8 cellular contexts compared by ENCODE assay signal in genomic region chr6:11093591-11094410, GRCh38. TPM values are rescaled to one million over a fixed set of nuclear protein-coding genes. Genes with fewer than 3 reads are reported as not detected.
DNase-seq lines count a peak whose midpoint lies in the region; ATAC-seq, FAIRE-seq and TF ChIP-seq lines count a peak whose summit lies in the region.

SMIM13 (plus strand) TSS chr6:11093834; CDS start chr6:11094314, 480 bp downstream.

- FAIRE-seq in A549 (lab: Jason Lieb, UNC) = no peak
- peak; percentile 64 for FAIRE-seq in TTC549 (lab: Jason Lieb, UNC)

- peak; percentile 92 to 97 for DNase-seq in A549 (ENCODE audit: low read depth in 1 of 2, low spot score in 1 of 2)
- peak; percentile 83 for DNase-seq in NCI-H2107 treated with DMSO at 0.1 percent for 48 hours (lab: John Stamatoyannopoulos, UW; ENCODE audit: unreplicated experiment)
- DNase-seq in body of pancreas = peak; percentile 97 to 98 (median 98)
- DNase-seq in iPS DF 19.7 (ENCODE audit: low read depth, low spot score) = peak; percentile 93
- DNase-seq in sigmoid colon = peak; percentile 98

- WGBS in A549 (ENCODE audit: missing lambda C conversion rate) = 0% methylated on average over 6 of the region's 94 CpGs
- WGBS in body of pancreas, 2 donors = 0 to 2% methylated on average over 11 to 63 of the region's 94 CpGs
- WGBS in sigmoid colon, 2 donors = 0% methylated on average over 94 of the region's 94 CpGs

- no peak; a peak in 1 of 5 replicates for TF ChIP-seq RAD21 in A549 (conservative IDR thresholded peaks at IDR 0.05 in 1 of 2, IDR thresholded peaks at IDR 0.05 in 1 of 2)

- CTCF ChIA-PET in A549 (lab: Yijun Ruan, JAX) = interaction anchor here (0.6 to 3.4 kb wide), 9 partner anchors 10 to 657 kb away, joined by 3 to 13 read pairs (median 3); no protein-coding TSS in a partner anchor

- peak within 1 kb of the TSS; percentile 83 for H3K4me2 ChIP-seq in A549

- TF ChIP-seq POLR2A in A549 (IDR thresholded peaks at IDR 0.05; ENCODE audit: low read length) = peak; percentile 51
- peak; percentile 80 for TF ChIP-seq POLR2A in GM18526 (IDR thresholded peaks at IDR 0.05; ENCODE audit: extremely low read depth, insufficient read length)
- TF ChIP-seq POLR2A in body of pancreas (IDR thresholded peaks at IDR 0.05) = peak; percentile 74 to 93 (median 89)
- peak; percentile 54 to 57 for TF ChIP-seq POLR2A in sigmoid colon (IDR thresholded peaks at IDR 0.05)

- ATAC-seq in A549 (peak; percentile 96 to 97), HG03066 (IDR thresholded peaks at IDR 0.05; ENCODE audit: low read depth, unreplicated experiment) (peak; percentile 86), body of pancreas (peak; percentile 96)

- H3K27me3 ChIP-seq in body of pancreas (no peaks in the 10 kb centered on the region), sigmoid colon (no peaks in the 10 kb centered on the region)

- H3K27ac ChIP-seq in A549 = peak within 1 kb of the TSS; percentile 96 to 98
- H3K27ac ChIP-seq in body of pancreas = peak within 1 kb of the TSS; percentile 93 to 95 (median 94)
- peak within 1 kb of the TSS; percentile 97 to 98 (median 98) for H3K27ac ChIP-seq in sigmoid colon

- H3K36me3 ChIP-seq in body of pancreas (replicated peaks in 1 of 2; ENCODE audit: insufficient read depth in 1 of 2, low read depth in 2 of 2) (no peaks in the 10 kb centered on the region), sigmoid colon (no peaks in the 10 kb centered on the region)

- peak within 1 kb of the TSS; percentile 84 for H3K4me3 ChIP-seq in A549
- H3K4me3 ChIP-seq in body of pancreas = peak within 1 kb of the TSS; percentile 94 to 95
- H3K4me3 ChIP-seq in sigmoid colon = peak within 1 kb of the TSS; percentile 89 to 98 (median 92)

- H3K4me1 ChIP-seq in A549 = peaks cover 21% of the 10 kb centered on the region; the same call in 2 of the 3 replicates
- H3K4me1 ChIP-seq in body of pancreas = peaks cover 23% of the 10 kb centered on the region
- H3K4me1 ChIP-seq in sigmoid colon = peaks cover 0 to 24% (median 18%) of the 10 kb centered on the region in 4 donors

- peak; percentile 63 for TF ChIP-seq CTCF in A549 (IDR thresholded peaks at IDR 0.05)
- peak; percentile 21 to 79 (median 62) for TF ChIP-seq CTCF in body of pancreas (IDR thresholded peaks at IDR 0.05)
- peak; percentile 33 to 52 (median 42) for TF ChIP-seq CTCF in sigmoid colon (IDR thresholded peaks at IDR 0.05)

- intact Hi-C loops in body of pancreas (cut with DNase I) (no loop called here), sigmoid colon (cut with DNase I) (loop anchor here (5.0 to 10.0 kb wide), 3 partner anchors 349 to 921 kb away; partner anchors contain the start of genes HIVEP1 and TMEM14B)

- TF ChIP-seq EP300 in A549 (IDR thresholded peaks at IDR 0.05) = no peak
- TF ChIP-seq EP300 in sigmoid colon (IDR thresholded peaks at IDR 0.05) = no peak

- H3K9me3 ChIP-seq in A549 = no peaks in the 10 kb centered on the region
- H3K9me3 ChIP-seq in body of pancreas = no peaks in the 10 kb centered on the region
- no peaks in the 10 kb centered on the region for H3K9me3 ChIP-seq in sigmoid colon

- POLR2A ChIA-PET in A549 (lab: Yijun Ruan, JAX) = interaction anchor here (1.1 to 1.3 kb wide), 3 partner anchors 113 to 482 kb away, joined by 3 to 4 read pairs (median 3); no protein-coding TSS in a partner anchor

TF ChIP-seq in A549, 52 proteins besides CTCF, POLR2A, EP300 and RAD21:
- TF ChIP-seq HOXB13 (CRISPR knock-in tag; IDR thresholded peaks at IDR 0.05; ENCODE audit: low read depth) (0 out of 2 replicates have a peak, but pooled peaks have one; percentile 30), PHF8 (IDR thresholded peaks at IDR 0.05; ENCODE audit: borderline replicate concordance, low read depth) (0 out of 2 replicates have a peak, but pooled peaks have one; percentile 9), E2F6 (IDR thresholded peaks at IDR 0.05; ENCODE audit: borderline replicate concordance, low read depth) (peak; percentile 86), CEBPB (IDR thresholded peaks at IDR 0.05) (peak in 1 of 2 experiments; percentile 57; a peak in 1 of 4 replicates), HOXB5 (CRISPR knock-in tag; IDR thresholded peaks at IDR 0.05) (no peak), SMC3 (IDR thresholded peaks at IDR 0.05) (peak; percentile 36), MAZ (IDR thresholded peaks at IDR 0.05; ENCODE audit: borderline replicate concordance, low read depth, low read length) (no peak), RARB (CRISPR knock-in tag; IDR thresholded peaks at IDR 0.05) (no peak), TP53 (CRISPR knock-in tag; IDR thresholded peaks at IDR 0.05) (no peak), MAX (IDR thresholded peaks at IDR 0.05) (peak; percentile 65), NPAS2 (CRISPR knock-in tag; IDR thresholded peaks at IDR 0.05; ENCODE audit: borderline replicate concordance) (no peak), JUN (IDR thresholded peaks at IDR 0.05) (peak in 1 of 2 experiments; percentile 75; a peak in 2 of 5 replicates)
TF ChIP-seq in A549: peak in this region for 7.

RNA-seq across cellular contexts. Expression of gene SMIM13, which starts in this region (rescaled TPM):
- polyA plus RNA-seq in A549 (2011; rRNA removed) = 11.3 and 12.7 TPM in 2 replicates
- polyA plus RNA-seq in A549 (2012; cell fraction: cytosol; rRNA removed) = 3.8 and 4.4 TPM in 2 replicates
- 2.0 and 3.0 TPM in 2 replicates for polyA plus RNA-seq in A549 (2012; cell fraction: nucleus; rRNA removed)
- 12.5 to 12.8 TPM (median 12.7 TPM) in 3 replicates for polyA plus RNA-seq in A549 (2017; fragmentation: RNase III; extraction: RNeasy Plus Mini Kit Qiagen cat#74134 plus additional on column Dnase treatment)
- polyA minus RNA-seq in A549 (2011; rRNA and poly(A)+ RNA removed) = 5.0 and 5.3 TPM in 2 replicates
- 1 to 10 TPM; 4.4 to 5.6 TPM for total RNA-seq in body of pancreas
- total RNA-seq in sigmoid colon = 10 to 100 TPM in 1 of 4 donors, 1 to 10 TPM in 3; 8.7 to 12.1 (median 8.8) TPM
- polyA plus RNA-seq in sigmoid colon = 1 to 10 TPM; 1.8 to 2.9 (median 2.8) TPM

Comparison
In these comparisons a context has a peak if more than half of its experiments do, and no peak if none do; other contexts are left out.
1. Peak in every context shown above with its lines: DNase-seq, ATAC-seq, H3K4me3 ChIP-seq and H3K27ac ChIP-seq.